ENCODE assay signal across 9 cellular contexts in the genomic region with DNA sequence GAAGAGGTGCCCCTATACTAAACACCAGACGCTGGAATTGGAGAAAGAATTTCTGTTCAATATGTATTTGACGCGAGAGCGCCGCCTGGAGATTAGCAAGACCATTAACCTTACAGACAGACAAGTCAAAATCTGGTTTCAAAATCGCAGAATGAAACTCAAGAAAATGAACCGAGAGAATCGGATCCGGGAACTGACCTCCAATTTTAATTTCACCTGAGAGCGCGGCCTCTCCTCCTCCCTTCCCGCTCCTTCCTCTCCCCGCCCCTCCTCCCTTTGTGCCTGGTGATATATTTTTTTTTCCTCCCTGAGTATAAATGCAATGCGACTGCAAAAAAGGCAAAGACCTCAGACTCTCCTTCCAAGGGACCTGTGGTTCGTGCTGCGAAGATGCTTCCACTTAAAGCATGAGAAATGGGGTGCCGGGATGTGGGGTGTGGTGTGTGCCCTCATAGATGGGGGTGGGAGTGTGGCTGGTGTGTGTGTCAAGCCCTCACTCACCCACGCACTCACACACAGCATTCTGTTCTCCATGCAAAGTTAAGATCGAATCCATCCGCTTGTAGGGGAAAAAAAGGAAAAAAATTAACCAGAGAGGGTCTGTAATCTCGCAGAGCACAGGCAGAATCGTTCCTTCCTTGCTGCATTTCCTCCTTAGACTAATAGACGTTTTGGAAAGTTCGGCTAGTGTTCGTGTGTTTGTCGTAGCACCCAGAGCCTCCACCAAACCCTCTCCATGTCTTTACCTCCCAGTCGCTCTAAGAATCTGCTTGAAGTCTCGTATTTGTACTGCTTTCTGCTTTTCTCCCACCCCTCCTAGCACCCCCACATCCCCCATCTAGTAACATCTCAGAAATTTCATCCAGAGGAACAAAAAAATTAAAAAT. TPM values are rescaled to one million over a fixed set of nuclear protein-coding genes. Genes with fewer than 3 reads are reported as not detected.
DNase-seq lines count a peak whose midpoint lies in the region; ATAC-seq, FAIRE-seq and TF ChIP-seq lines count a peak whose summit lies in the region.
"Had no signal": no experiment of that assay in that cellular context is flagged by ENCODE, and none has a peak within 500 bp of the region (broad histone marks: within the 10 kb centered on the region; RNA-seq: fewer than 3 reads in every experiment).

No MANE protein-coding gene starts in this region.

- no peak overlapping the region for H3K27ac ChIP-seq in neural cell (ENCODE audit: low read length)

- FAIRE-seq in GM12891 (lab: Jason Lieb, UNC), result peak; percentile 85
- FAIRE-seq: islet of Langerhans had no signal

- peaks cover 100% of the 10 kb centered on the region for H3K27me3 ChIP-seq in neural cell (ENCODE audit: insufficient read depth, low read depth, low read length)

- ATAC-seq in HG03175 (IDR thresholded peaks at IDR 0.05; ENCODE audit: unreplicated experiment), result no peak

- TF ChIP-seq EP300 in neural cell (conservative IDR thresholded peaks at IDR 0.05; ENCODE audit: poor library complexity, severe bottlenecking), result no peak

- peak; percentile 58 for TF ChIP-seq CTCF in cardiac fibroblast (IDR thresholded peaks at IDR 0.05; ENCODE audit: low read depth, low read length)
- TF ChIP-seq CTCF in neural cell (IDR thresholded peaks at IDR 0.05; ENCODE audit: poor library complexity, severe bottlenecking), result peak; percentile 65

- H3K9ac ChIP-seq in neural cell (ENCODE audit: low read length), result no peak overlapping the region

- H2AFZ ChIP-seq in neural cell (ENCODE audit: low read depth, low read length), result no peak overlapping the region

- H3K4me3 ChIP-seq in cardiac fibroblast (replicated peaks in 1 of 2; ENCODE audit: low read depth in 2 of 2, low read length in 2 of 2), result no peak overlapping the region
- H3K4me3 ChIP-seq in neural cell (ENCODE audit: low read length), result no peak overlapping the region

- no peaks in the 10 kb centered on the region for H3F3A ChIP-seq in neural cell (ENCODE audit: insufficient read depth, low read length, poor library complexity, severe bottlenecking)

- TF ChIP-seq RAD21 in neural cell (conservative IDR thresholded peaks at IDR 0.05), result peak; percentile 68

- DNase-seq in AG20443 (ENCODE audit: low spot score), result peak; percentile 46
- DNase-seq in GM12891 (ENCODE audit: insufficient read length, low spot score), result no peak
- peak; percentile 82 for DNase-seq in NCI-H69 (lab: John Stamatoyannopoulos, UW)
- DNase-seq in cardiac fibroblast (ENCODE audit: low read depth in 2 of 2), result peak; percentile 52 to 66
- no peak for DNase-seq in activated T-cell treated with anti-CD3 and anti-CD28 coated beads, Interleukin-2, amount 50 U/mL, for 48 hours
- DNase-seq in activated CD8-positive, alpha-beta memory T cell treated with anti-CD3 and anti-CD28 coated beads, Interleukin-2, amount 50 U/mL, for 48 hours, result no peak

- no peaks in the 10 kb centered on the region for H4K20me1 ChIP-seq in neural cell (ENCODE audit: insufficient read depth)

- H3K79me2 ChIP-seq in neural cell (replicated peaks; ENCODE audit: insufficient read depth, low read length), result no peaks in the 10 kb centered on the region

- H3K9me3 ChIP-seq in neural cell (ENCODE audit: low read length), result no peaks in the 10 kb centered on the region

- no peaks in the 10 kb centered on the region for H3K36me3 ChIP-seq in neural cell (ENCODE audit: insufficient read depth, low read length)

- no peaks in the 10 kb centered on the region for H3K9me2 ChIP-seq in neural cell (ENCODE audit: insufficient read depth, low read length)

- no peak overlapping the region for H3K4me2 ChIP-seq in neural cell (ENCODE audit: low read length)

- no peak for TF ChIP-seq POLR2A in GM12891 (IDR thresholded peaks at IDR 0.05; ENCODE audit: low read depth, low read length)

TF ChIP-seq in GM12891, 5 proteins besides CTCF, POLR2A, EP300 and RAD21:
- TF ChIP-seq POLR2AphosphoS5 (IDR thresholded peaks at IDR 0.05; ENCODE audit: low read depth, low read length) (no peak), PAX5 (IDR thresholded peaks at IDR 0.05; ENCODE audit: insufficient read depth, low read length, severe bottlenecking) (no peak), SPI1 (IDR thresholded peaks at IDR 0.05; ENCODE audit: low read depth, low read length) (no peak), POU2F2 (IDR thresholded peaks at IDR 0.05; ENCODE audit: low read depth, low read length) (no peak)

TF ChIP-seq in neural cell, 6 proteins besides CTCF, POLR2A, EP300 and RAD21:
- TF ChIP-seq POLR2AphosphoS5 (IDR thresholded peaks at IDR 0.05) (no peak), EZH2 (IDR thresholded peaks at IDR 0.05; ENCODE audit: borderline replicate concordance, insufficient read depth, low read length, poor library complexity, severe bottlenecking) (peak; percentile 52), SMC3 (conservative IDR thresholded peaks at IDR 0.05; ENCODE audit: poor library complexity) (peak; percentile 74)

RNA-seq across cellular contexts. Expression of a gene that starts 4.5 kb away (rescaled TPM):
- not detected for polyA plus RNA-seq in GM12891 (2012; ENCODE audit: low read depth, missing spikeins)
- polyA plus RNA-seq in neural cell, result not detected in 2 replicates
- not detected in 2 replicates for polyA minus RNA-seq in neural cell

RNA-seq across cellular contexts. Expression of a gene that starts 10.5 kb away (rescaled TPM):
- 0.06 TPM for polyA plus RNA-seq in GM12891 (2012; ENCODE audit: low read depth, missing spikeins)
- polyA plus RNA-seq in neural cell, result not detected in 2 replicates
- not detected in 2 replicates for polyA minus RNA-seq in neural cell

RNA-seq across cellular contexts. Expression of a gene that starts 14.7 kb away (rescaled TPM):
- not detected for polyA plus RNA-seq in GM12891 (2012; ENCODE audit: low read depth, missing spikeins)
- polyA plus RNA-seq in neural cell, result not detected in 2 replicates
- polyA minus RNA-seq in neural cell, result not detected in 2 replicates

RNA-seq across cellular contexts. Expression of a gene that starts 16.5 kb away (rescaled TPM):
- polyA plus RNA-seq in GM12891 (2012; ENCODE audit: low read depth, missing spikeins), result not detected
- not detected in 2 replicates for polyA plus RNA-seq in neural cell
- polyA minus RNA-seq in neural cell, result not detected in 2 replicates

RNA-seq across cellular contexts. Expression of a gene that starts 19.3 kb away (rescaled TPM):
- polyA plus RNA-seq in GM12891 (2012; ENCODE audit: low read depth, missing spikeins), result not detected
- not detected in 2 replicates for polyA plus RNA-seq in neural cell
- polyA minus RNA-seq in neural cell, result not detected in 2 replicates

Comparison
In these comparisons a context has a peak if more than half of its experiments do, and no peak if none do; other contexts are left out.
1. DNase-seq: peak in AG20443 (single experiment), NCI-H69 (single experiment) and cardiac fibroblast (2 of 2); none in GM12891 (single experiment), activated T-cell treated with anti-CD3 and anti-CD28 coated beads, Interleukin-2, amount 50 U/mL, for 48 hours (0 of 2) and activated CD8-positive, alpha-beta memory T cell treated with anti-CD3 and anti-CD28 coated beads, Interleukin-2, amount 50 U/mL, for 48 hours (single experiment).